ENCODE assay signal across 21 cellular contexts in genomic region chr1:18419123-18419844, GRCh38.
"Had no signal": no experiment of that assay in that cellular context is flagged by ENCODE, and none has a peak within 500 bp of the region (broad histone marks: within the 10 kb centered on the region; RNA-seq: fewer than 3 reads in every experiment).

No MANE protein-coding gene starts in this region.

- H3K27me3 ChIP-seq: body of pancreas, cardiac muscle cell, foreskin keratinocyte, left lung had no signal

- ATAC-seq: activated CD8-positive, alpha-beta T cell treated with anti-CD3 and anti-CD28 coated beads, Interleukin-2, amount 10 ng/mL, durations not matched to agents 7 days and 5 days; body of pancreas; foreskin keratinocyte; left lung; naive thymus-derived CD8-positive, alpha-beta T cell; stimulated activated naive CD8-positive, alpha-beta T cell treated with anti-CD3 and anti-CD28 coated beads, Interleukin-15, amount 100 ng/mL, for 72 hours had no signal

- H3K36me3 Mint-ChIP-seq: activated naive CD4-positive, alpha-beta T cell treated with anti-CD3 and anti-CD28 coated beads, Interleukin-2, amount 50 U/mL, for 24 hours; naive thymus-derived CD8-positive, alpha-beta T cell had no signal

- H3K36me3 ChIP-seq: cardiac muscle cell, left lung, tibial artery, WERI-Rb-1 had no signal

- DNase-seq: activated CD4-positive, alpha-beta T cell treated with anti-CD3 and anti-CD28 coated beads for 1 hour; activated CD4-positive, alpha-beta T cell treated with anti-CD3 and anti-CD28 coated beads, Interleukin-2, amount 50 U/mL, for 1 hour; activated CD8-positive, alpha-beta T cell treated with anti-CD3 and anti-CD28 coated beads, Interleukin-2, amount 10 ng/mL, durations not matched to agents 7 days and 5 days; activated gamma-delta T cell treated with Interleukin-2 at 50 U/mL for 16 hours; activated T-cell treated with anti-CD3 and anti-CD28 coated beads, Interleukin-2, amount 50 U/mL, for 1 hour; anterior cingulate cortex; body of pancreas; effector CD4-positive, alpha-beta T cell; erythroblast; foreskin keratinocyte; kidney glomerular epithelial cell; left lung; naive thymus-derived CD8-positive, alpha-beta T cell; stimulated activated naive CD8-positive, alpha-beta T cell treated with anti-CD3 and anti-CD28 coated beads, Interleukin-15, amount 100 ng/mL, for 72 hours; tibial artery; WERI-Rb-1 had no signal

- H3K9me3 Mint-ChIP-seq: activated naive CD4-positive, alpha-beta T cell treated with anti-CD3 and anti-CD28 coated beads, Interleukin-2, amount 50 U/mL, for 24 hours; dendritic cell treated with granulocyte-macrophage colony-stimulating factor and Interleukin-4, amounts not matched to agents 40 ng/mL and 50 ng/mL, for 4 days had no signal

- FAIRE-seq: urothelium cell line had no signal

- H3K4me1 ChIP-seq: body of pancreas, foreskin keratinocyte, left lung, tibial artery had no signal

- H3K4me3 ChIP-seq: body of pancreas, cardiac muscle cell, left lung, tibial artery had no signal

- H3K27ac ChIP-seq: body of pancreas, cardiac muscle cell, foreskin keratinocyte, left lung, tibial artery, WERI-Rb-1 had no signal

- H3K9me3 ChIP-seq: body of pancreas, left lung, tibial artery had no signal

- H3K27ac Mint-ChIP-seq: activated CD8-positive, alpha-beta T cell treated with anti-CD3 and anti-CD28 coated beads, Interleukin-2, amount 10 ng/mL, durations not matched to agents 7 days and 5 days; activated naive CD4-positive, alpha-beta T cell treated with anti-CD3 and anti-CD28 coated beads, Interleukin-2, amount 50 U/mL, for 24 hours; dendritic cell treated with granulocyte-macrophage colony-stimulating factor and Interleukin-4, amounts not matched to agents 40 ng/mL and 50 ng/mL, for 4 days; naive thymus-derived CD8-positive, alpha-beta T cell; progenitor cell of endocrine pancreas; stimulated activated naive CD8-positive, alpha-beta T cell treated with anti-CD3 and anti-CD28 coated beads, Interleukin-15, amount 100 ng/mL, for 72 hours had no signal

- H3K4me3 Mint-ChIP-seq: activated CD8-positive, alpha-beta T cell treated with anti-CD3 and anti-CD28 coated beads, Interleukin-2, amount 10 ng/mL, durations not matched to agents 7 days and 5 days; activated naive CD4-positive, alpha-beta T cell treated with anti-CD3 and anti-CD28 coated beads, Interleukin-2, amount 50 U/mL, for 24 hours; dendritic cell treated with granulocyte-macrophage colony-stimulating factor and Interleukin-4, amounts not matched to agents 40 ng/mL and 50 ng/mL, for 4 days; naive thymus-derived CD8-positive, alpha-beta T cell; stimulated activated naive CD8-positive, alpha-beta T cell treated with anti-CD3 and anti-CD28 coated beads, Interleukin-15, amount 100 ng/mL, for 72 hours had no signal

- H3K4me1 Mint-ChIP-seq: activated naive CD4-positive, alpha-beta T cell treated with anti-CD3 and anti-CD28 coated beads, Interleukin-2, amount 50 U/mL, for 24 hours; naive thymus-derived CD8-positive, alpha-beta T cell; stimulated activated naive CD8-positive, alpha-beta T cell treated with anti-CD3 and anti-CD28 coated beads, Interleukin-15, amount 100 ng/mL, for 72 hours had no signal
